1 cellular context compared by ENCODE assay signal in genomic region chr2:64784168-64785061, GRCh38.
TF ChIP-seq lines count a peak whose summit lies in the region.

No MANE protein-coding gene starts in this region.

TF ChIP-seq in HepG2, 621 proteins besides CTCF, POLR2A, EP300 and RAD21 (continued from another document and continues in another):
- TF ChIP-seq UBTF (CRISPR knock-in tag; IDR thresholded peaks at IDR 0.05): peak; percentile 74
- peak; percentile 40; the same call in 1 of the 2 replicates for TF ChIP-seq DPF2 (CRISPR knock-in tag; IDR thresholded peaks at IDR 0.05; ENCODE audit: borderline replicate concordance, low read depth)
- peak; percentile 81 for TF ChIP-seq GATAD2A (CRISPR knock-in tag; IDR thresholded peaks at IDR 0.05)
- no peak for TF ChIP-seq ETV6 (CRISPR knock-in tag; conservative IDR thresholded peaks at IDR 0.05)
- TF ChIP-seq ZNF296 (CRISPR knock-in tag; conservative IDR thresholded peaks at IDR 0.05): peak; percentile 59; the same call in 1 of the 2 replicates
- TF ChIP-seq ZNF282 (IDR thresholded peaks at IDR 0.05; ENCODE audit: partially characterized antibody): no peak
- TF ChIP-seq, protein P1, sequence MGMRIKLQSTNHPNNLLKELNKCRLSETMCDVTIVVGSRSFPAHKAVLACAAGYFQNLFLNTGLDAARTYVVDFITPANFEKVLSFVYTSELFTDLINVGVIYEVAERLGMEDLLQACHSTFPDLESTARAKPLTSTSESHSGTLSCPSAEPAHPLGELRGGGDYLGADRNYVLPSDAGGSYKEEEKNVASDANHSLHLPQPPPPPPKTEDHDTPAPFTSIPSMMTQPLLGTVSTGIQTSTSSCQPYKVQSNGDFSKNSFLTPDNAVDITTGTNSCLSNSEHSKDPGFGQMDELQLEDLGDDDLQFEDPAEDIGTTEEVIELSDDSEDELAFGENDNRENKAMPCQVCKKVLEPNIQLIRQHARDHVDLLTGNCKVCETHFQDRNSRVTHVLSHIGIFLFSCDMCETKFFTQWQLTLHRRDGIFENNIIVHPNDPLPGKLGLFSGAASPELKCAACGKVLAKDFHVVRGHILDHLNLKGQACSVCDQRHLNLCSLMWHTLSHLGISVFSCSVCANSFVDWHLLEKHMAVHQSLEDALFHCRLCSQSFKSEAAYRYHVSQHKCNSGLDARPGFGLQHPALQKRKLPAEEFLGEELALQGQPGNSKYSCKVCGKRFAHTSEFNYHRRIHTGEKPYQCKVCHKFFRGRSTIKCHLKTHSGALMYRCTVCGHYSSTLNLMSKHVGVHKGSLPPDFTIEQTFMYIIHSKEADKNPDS (CRISPR knock-in tag; IDR thresholded peaks at IDR 0.05): no peak
- no peak for TF ChIP-seq ZFP41 (CRISPR knock-in tag; IDR thresholded peaks at IDR 0.05; ENCODE audit: borderline replicate concordance)
- no peak for TF ChIP-seq ADNP (CRISPR knock-in tag; IDR thresholded peaks at IDR 0.05)
- peak; percentile 76; the same call in 1 of the 2 replicates for TF ChIP-seq ZNF598 (CRISPR knock-in tag; IDR thresholded peaks at IDR 0.05; ENCODE audit: borderline replicate concordance)
- no peak for TF ChIP-seq RELA (CRISPR knock-in tag; IDR thresholded peaks at IDR 0.05)
- TF ChIP-seq ESRRA (CRISPR knock-in tag; IDR thresholded peaks at IDR 0.05; ENCODE audit: low read depth): peak; percentile 78; the same call in 1 of the 2 replicates
- TF ChIP-seq HES4 (CRISPR knock-in tag; IDR thresholded peaks at IDR 0.05; ENCODE audit: borderline replicate concordance): peak; percentile 37; the same call in 1 of the 2 replicates
- peak; percentile 92 for TF ChIP-seq HNF4A (CRISPR knock-in tag; IDR thresholded peaks at IDR 0.05)
- 0 out of 2 replicates have a peak, but pooled peaks have one; percentile 18 for TF ChIP-seq GFI1 (CRISPR knock-in tag; IDR thresholded peaks at IDR 0.05; ENCODE audit: borderline replicate concordance)
- peak; percentile 85; the same call in 1 of the 2 replicates for TF ChIP-seq REPIN1 (CRISPR knock-in tag; IDR thresholded peaks at IDR 0.05; ENCODE audit: borderline replicate concordance, low read depth)
- TF ChIP-seq NR3C1 (CRISPR knock-in tag; IDR thresholded peaks at IDR 0.05): no peak
- TF ChIP-seq ZNF768 (CRISPR knock-in tag; IDR thresholded peaks at IDR 0.05): peak; percentile 66; the same call in 1 of the 2 replicates
- no peak for TF ChIP-seq SNRNP70 (IDR thresholded peaks at IDR 0.05; ENCODE audit: low read depth, low read length)
- peak; percentile 77 for TF ChIP-seq NR2C2 (CRISPR knock-in tag; IDR thresholded peaks at IDR 0.05; ENCODE audit: borderline replicate concordance)
- 0 out of 2 replicates have a peak, but pooled peaks have one; percentile 54 for TF ChIP-seq MEIS2 (CRISPR knock-in tag; IDR thresholded peaks at IDR 0.05)
- TF ChIP-seq HOXA5 (CRISPR knock-in tag; IDR thresholded peaks at IDR 0.05): peak; percentile 54; the same call in 1 of the 2 replicates
- TF ChIP-seq U2AF2 (IDR thresholded peaks at IDR 0.05; ENCODE audit: low read depth, low read length): no peak
- no peak for TF ChIP-seq ZNF10 (CRISPR knock-in tag; IDR thresholded peaks at IDR 0.05; ENCODE audit: borderline replicate concordance, low read depth)
- TF ChIP-seq ZFP36L1 (CRISPR knock-in tag; IDR thresholded peaks at IDR 0.05): peak; percentile 53; the same call in 1 of the 2 replicates
- no peak for TF ChIP-seq PCBP1 (IDR thresholded peaks at IDR 0.05; ENCODE audit: borderline replicate concordance, low read depth, low read length)
- peak; percentile 36 for TF ChIP-seq XRCC5 (optimal IDR thresholded peaks at IDR 0.05; ENCODE audit: low read length)
- 0 out of 2 replicates have a peak, but pooled peaks have one; percentile 61 for TF ChIP-seq ZNF772 (CRISPR knock-in tag; IDR thresholded peaks at IDR 0.05)
- no peak; the same call in 1 of the 2 replicates for TF ChIP-seq SSRP1 (CRISPR knock-in tag; IDR thresholded peaks at IDR 0.05)
- TF ChIP-seq ZBTB38 (CRISPR knock-in tag; IDR thresholded peaks at IDR 0.05): peak; percentile 39; the same call in 1 of the 2 replicates
- TF ChIP-seq ATAD3A (CRISPR knock-in tag; IDR thresholded peaks at IDR 0.05): no peak
- TF ChIP-seq ZNF841 (CRISPR knock-in tag; IDR thresholded peaks at IDR 0.05; ENCODE audit: borderline replicate concordance): no peak
- TF ChIP-seq ZNF468 (CRISPR knock-in tag; IDR thresholded peaks at IDR 0.05): no peak
- 0 out of 2 replicates have a peak, but pooled peaks have one; percentile 18 for TF ChIP-seq BRCA1 (CRISPR knock-in tag; IDR thresholded peaks at IDR 0.05)
- TF ChIP-seq ZNF747 (CRISPR knock-in tag; IDR thresholded peaks at IDR 0.05; ENCODE audit: borderline replicate concordance): peak; percentile 45; the same call in 1 of the 2 replicates
- TF ChIP-seq, protein P2, sequence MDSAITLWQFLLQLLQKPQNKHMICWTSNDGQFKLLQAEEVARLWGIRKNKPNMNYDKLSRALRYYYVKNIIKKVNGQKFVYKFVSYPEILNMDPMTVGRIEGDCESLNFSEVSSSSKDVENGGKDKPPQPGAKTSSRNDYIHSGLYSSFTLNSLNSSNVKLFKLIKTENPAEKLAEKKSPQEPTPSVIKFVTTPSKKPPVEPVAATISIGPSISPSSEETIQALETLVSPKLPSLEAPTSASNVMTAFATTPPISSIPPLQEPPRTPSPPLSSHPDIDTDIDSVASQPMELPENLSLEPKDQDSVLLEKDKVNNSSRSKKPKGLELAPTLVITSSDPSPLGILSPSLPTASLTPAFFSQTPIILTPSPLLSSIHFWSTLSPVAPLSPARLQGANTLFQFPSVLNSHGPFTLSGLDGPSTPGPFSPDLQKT (CRISPR knock-in tag; IDR thresholded peaks at IDR 0.05; ENCODE audit: borderline replicate concordance): no peak
- no peak for TF ChIP-seq ZNF562 (CRISPR knock-in tag; IDR thresholded peaks at IDR 0.05; ENCODE audit: borderline replicate concordance)
- TF ChIP-seq ZNF124 (CRISPR knock-in tag; IDR thresholded peaks at IDR 0.05): 0 out of 2 replicates have a peak, but pooled peaks have one; percentile 37
- peak; percentile 75 for TF ChIP-seq FOXC1 (CRISPR knock-in tag; IDR thresholded peaks at IDR 0.05; ENCODE audit: borderline replicate concordance)
- peak; percentile 18; the same call in 1 of the 2 replicates for TF ChIP-seq MIER3 (CRISPR knock-in tag; IDR thresholded peaks at IDR 0.05; ENCODE audit: borderline replicate concordance)
- TF ChIP-seq ZNF570 (CRISPR knock-in tag; IDR thresholded peaks at IDR 0.05; ENCODE audit: borderline replicate concordance): no peak
- no peak for TF ChIP-seq SCMH1 (CRISPR knock-in tag; IDR thresholded peaks at IDR 0.05; ENCODE audit: borderline replicate concordance)
- TF ChIP-seq, protein P3, sequence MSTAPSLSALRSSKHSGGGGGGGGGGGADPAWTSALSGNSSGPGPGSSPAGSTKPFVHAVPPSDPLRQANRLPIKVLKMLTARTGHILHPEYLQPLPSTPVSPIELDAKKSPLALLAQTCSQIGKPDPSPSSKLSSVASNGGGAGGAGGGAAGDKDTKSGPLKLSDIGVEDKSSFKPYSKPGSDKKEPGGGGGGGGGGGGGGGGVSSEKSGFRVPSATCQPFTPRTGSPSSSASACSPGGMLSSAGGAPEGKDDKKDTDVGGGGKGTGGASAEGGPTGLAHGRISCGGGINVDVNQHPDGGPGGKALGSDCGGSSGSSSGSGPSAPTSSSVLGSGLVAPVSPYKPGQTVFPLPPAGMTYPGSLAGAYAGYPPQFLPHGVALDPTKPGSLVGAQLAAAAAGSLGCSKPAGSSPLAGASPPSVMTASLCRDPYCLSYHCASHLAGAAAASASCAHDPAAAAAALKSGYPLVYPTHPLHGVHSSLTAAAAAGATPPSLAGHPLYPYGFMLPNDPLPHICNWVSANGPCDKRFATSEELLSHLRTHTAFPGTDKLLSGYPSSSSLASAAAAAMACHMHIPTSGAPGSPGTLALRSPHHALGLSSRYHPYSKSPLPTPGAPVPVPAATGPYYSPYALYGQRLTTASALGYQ (CRISPR knock-in tag; IDR thresholded peaks at IDR 0.05): no peak
- TF ChIP-seq TCF12 (IDR thresholded peaks at IDR 0.05): no peak
- TF ChIP-seq TCF12 (CRISPR knock-in tag; IDR thresholded peaks at IDR 0.05): peak; percentile 84; the same call in 1 of the 2 replicates
- no peak for TF ChIP-seq THYN1 (CRISPR knock-in tag; IDR thresholded peaks at IDR 0.05; ENCODE audit: borderline replicate concordance, low read depth)
- TF ChIP-seq ETV5 (CRISPR knock-in tag; IDR thresholded peaks at IDR 0.05; ENCODE audit: borderline replicate concordance): peak; percentile 27; the same call in 1 of the 2 replicates
- peak; percentile 78 to 91 for TF ChIP-seq NR2F1 (CRISPR knock-in tag; IDR thresholded peaks at IDR 0.05)
- peak; percentile 78; the same call in 1 of the 2 replicates for TF ChIP-seq ZNF431 (CRISPR knock-in tag; IDR thresholded peaks at IDR 0.05; ENCODE audit: borderline replicate concordance, low read depth)
- TF ChIP-seq ZNF501 (CRISPR knock-in tag; IDR thresholded peaks at IDR 0.05): peak; percentile 75; the same call in 1 of the 2 replicates
- peak; percentile 78; the same call in 1 of the 2 replicates for TF ChIP-seq ZNF788 (CRISPR knock-in tag; IDR thresholded peaks at IDR 0.05; ENCODE audit: borderline replicate concordance)
- TF ChIP-seq YEATS4 (CRISPR knock-in tag; IDR thresholded peaks at IDR 0.05; ENCODE audit: borderline replicate concordance): peak; percentile 70
- TF ChIP-seq RFXAP (CRISPR knock-in tag; IDR thresholded peaks at IDR 0.05; ENCODE audit: borderline replicate concordance): peak; percentile 60; the same call in 1 of the 2 replicates
- 0 out of 2 replicates have a peak, but pooled peaks have one; percentile 58 for TF ChIP-seq ZNF510 (CRISPR knock-in tag; IDR thresholded peaks at IDR 0.05; ENCODE audit: low read depth)
- 0 out of 2 replicates have a peak, but pooled peaks have one; percentile 46 for TF ChIP-seq THRA (CRISPR knock-in tag; IDR thresholded peaks at IDR 0.05; ENCODE audit: borderline replicate concordance)
- no peak for TF ChIP-seq NFYB (CRISPR knock-in tag; IDR thresholded peaks at IDR 0.05)
- TF ChIP-seq ZNF263 (CRISPR knock-in tag; IDR thresholded peaks at IDR 0.05): peak; percentile 24; the same call in 1 of the 2 replicates
- TF ChIP-seq DNMT3B (CRISPR knock-in tag; conservative IDR thresholded peaks at IDR 0.05): no peak
- TF ChIP-seq ZFX (CRISPR knock-in tag; IDR thresholded peaks at IDR 0.05; ENCODE audit: low read depth): peak; percentile 96
- no peak for TF ChIP-seq ZNF572 (CRISPR knock-in tag; IDR thresholded peaks at IDR 0.05)
- TF ChIP-seq SP2 (CRISPR knock-in tag; IDR thresholded peaks at IDR 0.05): peak; percentile 26; the same call in 1 of the 2 replicates
- no peak for TF ChIP-seq ZNF275 (CRISPR knock-in tag; IDR thresholded peaks at IDR 0.05; ENCODE audit: borderline replicate concordance)
- TF ChIP-seq MXD3 (CRISPR knock-in tag; IDR thresholded peaks at IDR 0.05): 0 out of 2 replicates have a peak, but pooled peaks have one; percentile 13
- TF ChIP-seq SRF (IDR thresholded peaks at IDR 0.05; ENCODE audit: low read depth, low read length): no peak
- no peak for TF ChIP-seq CREM (IDR thresholded peaks at IDR 0.05)
- no peak for TF ChIP-seq CREM (CRISPR knock-in tag; IDR thresholded peaks at IDR 0.05)
